Comparison of ENCODE assay signal across 32 cellular contexts in the genomic region with DNA sequence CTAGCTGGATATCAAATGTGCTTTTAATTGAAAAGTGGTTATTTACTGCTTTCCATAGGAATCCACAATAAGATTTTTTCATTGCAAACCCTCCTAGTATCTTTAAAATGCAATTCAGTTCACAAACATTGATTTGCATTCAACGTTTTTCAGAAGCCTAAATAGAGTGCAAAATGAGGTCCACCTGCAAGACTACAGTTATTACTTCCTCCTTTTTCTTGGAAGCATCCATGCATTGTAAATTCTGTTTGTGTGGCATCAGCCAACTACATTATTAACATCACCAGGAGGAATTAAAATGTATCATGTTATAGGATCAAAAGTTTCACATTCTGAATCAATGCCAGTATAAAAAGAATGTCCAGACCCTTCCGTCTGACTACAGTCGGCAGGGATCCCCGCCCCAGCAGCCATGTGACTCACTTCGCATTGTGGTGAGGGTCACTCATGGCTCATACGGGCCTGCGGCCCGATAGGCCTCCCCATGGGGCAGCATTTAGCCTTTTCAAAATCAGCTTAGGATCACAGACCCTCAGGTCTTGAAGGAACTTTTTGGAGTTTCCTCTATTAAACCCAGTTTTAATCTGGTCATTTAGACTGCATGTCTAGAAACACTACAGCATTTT. TPM values are rescaled to one million over a fixed set of nuclear protein-coding genes. Genes with fewer than 3 reads are reported as not detected.
"Had no signal": no experiment of that assay in that cellular context is flagged by ENCODE, and none has a peak within 500 bp of the region (broad histone marks: within the 10 kb centered on the region; RNA-seq: fewer than 3 reads in every experiment).

No MANE protein-coding gene starts in this region.

- H3K27ac Mint-ChIP-seq: activated CD4-positive, alpha-beta memory T cell treated with anti-CD3 and anti-CD28 coated beads for 36 hours; activated CD4-positive, alpha-beta T cell treated with anti-CD3 and anti-CD28 coated beads, Interleukin-2, amount 10 ng/mL, durations not matched to agents 24 days and 14 days; activated T-cell treated with anti-CD3 and anti-CD28 coated beads, Interleukin-2, amount 50 U/mL, for 24 hours; activated T-helper 17 cell treated with anti-CD3 and anti-CD28 coated beads, Interleukin-2, amount 50 U/mL, for 72 hours; dendritic cell treated with granulocyte-macrophage colony-stimulating factor and Interleukin-4, amounts not matched to agents 40 ng/mL and 50 ng/mL, for 4 days; naive thymus-derived CD4-positive, alpha-beta T cell; stimulated activated naive B cell treated with anti-CD40 and anti-IgM and Interleukin-4, amounts not matched to agents 10 μg/mL and 1 μg/mL and 100 μg/mL, for 72 hours; T-helper 17 cell had no signal

- H3K27ac ChIP-seq: esophagus muscularis mucosa, foreskin keratinocyte, pancreas, psoas muscle, right atrium auricular region, stomach, suprapubic skin, tibial artery, WERI-Rb-1 had no signal

- H3K4me3 ChIP-seq: esophagus muscularis mucosa, pancreas, psoas muscle, right atrium auricular region, smooth muscle cell, stomach, suprapubic skin, tibial artery had no signal

- H3K27me3 ChIP-seq: right atrium auricular region, tibial artery had no signal

- H3K27me3 Mint-ChIP-seq: activated CD4-positive, alpha-beta T cell treated with anti-CD3 and anti-CD28 coated beads, Interleukin-2, amount 10 ng/mL, durations not matched to agents 24 days and 14 days; stimulated activated naive B cell treated with anti-CD40 and anti-IgM and Interleukin-4, amounts not matched to agents 10 μg/mL and 1 μg/mL and 100 μg/mL, for 72 hours had no signal

- H3K4me3 Mint-ChIP-seq: activated CD4-positive, alpha-beta memory T cell treated with anti-CD3 and anti-CD28 coated beads for 36 hours; activated CD4-positive, alpha-beta T cell treated with anti-CD3 and anti-CD28 coated beads, Interleukin-2, amount 10 ng/mL, durations not matched to agents 24 days and 14 days; activated T-cell treated with anti-CD3 and anti-CD28 coated beads, Interleukin-2, amount 50 U/mL, for 24 hours; activated T-helper 17 cell treated with anti-CD3 and anti-CD28 coated beads, Interleukin-2, amount 50 U/mL, for 72 hours; central memory CD8-positive, alpha-beta T cell; dendritic cell treated with granulocyte-macrophage colony-stimulating factor and Interleukin-4, amounts not matched to agents 40 ng/mL and 50 ng/mL, for 4 days; naive thymus-derived CD4-positive, alpha-beta T cell; stimulated activated naive B cell treated with anti-CD40 and anti-IgM and Interleukin-4, amounts not matched to agents 10 μg/mL and 1 μg/mL and 100 μg/mL, for 72 hours; T-helper 17 cell had no signal

- H3K4me1 Mint-ChIP-seq: activated CD4-positive, alpha-beta T cell treated with anti-CD3 and anti-CD28 coated beads, Interleukin-2, amount 10 ng/mL, durations not matched to agents 24 days and 14 days; activated T-helper 17 cell treated with anti-CD3 and anti-CD28 coated beads, Interleukin-2, amount 50 U/mL, for 72 hours; central memory CD8-positive, alpha-beta T cell; stimulated activated naive B cell treated with anti-CD40 and anti-IgM and Interleukin-4, amounts not matched to agents 10 μg/mL and 1 μg/mL and 100 μg/mL, for 72 hours; T-helper 17 cell had no signal

- H3K36me3 Mint-ChIP-seq: activated CD4-positive, alpha-beta memory T cell treated with anti-CD3 and anti-CD28 coated beads for 36 hours; naive thymus-derived CD4-positive, alpha-beta T cell; stimulated activated naive B cell treated with anti-CD40 and anti-IgM and Interleukin-4, amounts not matched to agents 10 μg/mL and 1 μg/mL and 100 μg/mL, for 72 hours had no signal

- DNase-seq: activated CD4-positive, alpha-beta memory T cell treated with anti-CD3 and anti-CD28 coated beads for 36 hours; activated CD4-positive, alpha-beta T cell treated with anti-CD3 and anti-CD28 coated beads, Interleukin-2, amount 10 ng/mL, durations not matched to agents 24 days and 14 days; activated CD4-positive, CD25-positive, alpha-beta regulatory T cell treated with anti-CD3 and anti-CD28 coated beads, Interleukin-2, amount 50 U/mL, for 72 hours; activated CD8-positive, alpha-beta memory T cell treated with anti-CD3 and anti-CD28 coated beads, Interleukin-2, amount 50 U/mL, for 48 hours; activated gamma-delta T cell treated with Interleukin-2 at 50 U/mL for 16 hours; activated naive CD4-positive, alpha-beta T cell treated with anti-CD3 and anti-CD28 coated beads, Interleukin-2, amount 50 U/mL, for 16 hours; activated T-cell treated with anti-CD3 and anti-CD28 coated beads, Interleukin-2, amount 50 U/mL, for 24 hours; amniotic stem cell; foreskin keratinocyte; left cardiac atrium; left ventricle myocardium superior; naive thymus-derived CD4-positive, alpha-beta T cell; nucleus accumbens; pancreas; psoas muscle; stimulated activated CD4-positive, alpha-beta T cell treated with anti-CD3 and anti-CD28 coated beads, Interleukin-2, amount 100 ng/mL, for 24 hours; stimulated activated naive B cell treated with anti-CD40 and anti-IgM and Interleukin-4, amounts not matched to agents 10 μg/mL and 1 μg/mL and 100 μg/mL, for 72 hours; stomach; T-helper 17 cell; T1000; tibial artery; WERI-Rb-1 had no signal

- H3K36me3 ChIP-seq: esophagus muscularis mucosa, pancreas, right atrium auricular region, stomach, suprapubic skin, tibial artery, WERI-Rb-1 had no signal

- ATAC-seq: activated T-helper 17 cell treated with anti-CD3 and anti-CD28 coated beads, Interleukin-2, amount 50 U/mL, for 72 hours; foreskin keratinocyte; left cardiac atrium; naive thymus-derived CD4-positive, alpha-beta T cell; pancreas; psoas muscle; T-helper 17 cell had no signal

- H3K4me2 ChIP-seq: smooth muscle cell had no signal

- H3K9me3 Mint-ChIP-seq: activated CD4-positive, alpha-beta memory T cell treated with anti-CD3 and anti-CD28 coated beads for 36 hours; activated CD4-positive, alpha-beta T cell treated with anti-CD3 and anti-CD28 coated beads, Interleukin-2, amount 10 ng/mL, durations not matched to agents 24 days and 14 days; activated T-cell treated with anti-CD3 and anti-CD28 coated beads, Interleukin-2, amount 50 U/mL, for 24 hours; activated T-helper 17 cell treated with anti-CD3 and anti-CD28 coated beads, Interleukin-2, amount 50 U/mL, for 72 hours; central memory CD8-positive, alpha-beta T cell; dendritic cell treated with granulocyte-macrophage colony-stimulating factor and Interleukin-4, amounts not matched to agents 40 ng/mL and 50 ng/mL, for 4 days; stimulated activated naive B cell treated with anti-CD40 and anti-IgM and Interleukin-4, amounts not matched to agents 10 μg/mL and 1 μg/mL and 100 μg/mL, for 72 hours had no signal

- H3K9me3 ChIP-seq: esophagus muscularis mucosa, pancreas, psoas muscle, right atrium auricular region, stomach, suprapubic skin, tibial artery had no signal

- H3K4me1 ChIP-seq: foreskin keratinocyte, pancreas, psoas muscle, right atrium auricular region, stomach, suprapubic skin had no signal

RNA-seq across cellular contexts. Expression of a gene that starts 46.3 kb away (rescaled TPM):
- total RNA-seq: activated CD4-positive, alpha-beta memory T cell treated with anti-CD3 and anti-CD28 coated beads for 36 hours; activated CD4-positive, alpha-beta T cell treated with anti-CD3 and anti-CD28 coated beads, Interleukin-2, amount 10 ng/mL, durations not matched to agents 24 days and 14 days; activated T-helper 17 cell treated with anti-CD3 and anti-CD28 coated beads, Interleukin-2, amount 50 U/mL, for 72 hours; bronchial epithelial cell; foreskin keratinocyte; naive thymus-derived CD4-positive, alpha-beta T cell; pancreas; T-helper 17 cell had no signal
- polyA plus RNA-seq: foreskin keratinocyte; keratinocyte; naive thymus-derived CD4-positive, alpha-beta T cell; neural cell had no signal
